In the genomic region with DNA sequence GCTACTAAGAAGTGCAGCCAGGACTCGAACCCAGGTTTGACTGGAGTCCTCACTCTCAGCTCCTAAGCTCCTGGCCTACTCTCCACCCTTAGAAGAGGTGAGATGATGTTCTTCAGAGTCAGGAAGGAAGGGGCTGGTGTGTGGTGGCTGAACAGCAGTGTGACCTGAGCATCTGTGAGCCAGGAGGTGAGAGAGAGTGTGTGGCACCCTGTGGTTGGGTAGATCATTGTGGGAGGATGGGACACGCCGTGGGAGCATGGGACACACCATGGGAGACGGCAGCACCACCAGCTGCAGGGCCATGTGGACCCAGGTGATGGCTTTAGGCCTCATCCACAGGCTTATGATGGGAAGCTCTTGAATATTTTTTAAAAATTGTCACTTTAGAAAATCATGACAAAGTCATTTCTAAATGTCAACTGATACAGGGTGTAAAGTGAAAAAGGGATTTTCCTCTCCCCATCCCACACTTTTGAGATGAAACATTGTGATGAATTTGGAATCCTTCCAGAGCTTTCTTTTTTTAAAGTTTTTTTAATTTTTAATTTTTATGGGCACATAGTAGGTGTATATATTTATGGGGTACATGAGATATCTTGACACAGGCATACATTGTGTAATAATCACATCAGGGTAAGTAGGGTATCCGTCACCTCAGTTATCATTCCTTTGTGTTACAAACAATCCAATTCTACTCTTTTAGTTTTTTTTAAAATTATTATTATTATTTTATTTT, we compare ENCODE assay signal across 1 cellular context.
TF ChIP-seq lines count a peak whose summit lies in the region.

No MANE protein-coding gene starts in this region.

TF ChIP-seq in GM12891, 5 proteins besides CTCF, POLR2A, EP300 and RAD21:
- TF ChIP-seq PAX5 (IDR thresholded peaks at IDR 0.05; ENCODE audit: insufficient read depth, low read length, severe bottlenecking) = no peak
- TF ChIP-seq SPI1 (IDR thresholded peaks at IDR 0.05; ENCODE audit: low read depth, low read length) = no peak
- no peak for TF ChIP-seq POLR2AphosphoS5 (IDR thresholded peaks at IDR 0.05; ENCODE audit: low read depth, low read length)
- no peak for TF ChIP-seq TAF1 (IDR thresholded peaks at IDR 0.05; ENCODE audit: low read depth, low read length)
- no peak for TF ChIP-seq POU2F2 (IDR thresholded peaks at IDR 0.05; ENCODE audit: low read depth, low read length)
